In genomic region chr6:393391-394221, GRCh38 we compare ENCODE assay signal across 1 cellular context.
TF ChIP-seq lines count a peak whose summit lies in the region.

No MANE protein-coding gene starts in this region.

TF ChIP-seq in HepG2, 621 proteins besides CTCF, POLR2A, EP300 and RAD21 (continued from another document):
- TF ChIP-seq ZNF800 (CRISPR knock-in tag; IDR thresholded peaks at IDR 0.05), result peak; percentile 44; the same call in 1 of the 2 replicates
- TF ChIP-seq ZNF878 (CRISPR knock-in tag; IDR thresholded peaks at IDR 0.05), result no peak
- no peak for TF ChIP-seq ZNF296 (CRISPR knock-in tag; conservative IDR thresholded peaks at IDR 0.05)
- TF ChIP-seq ZNF7 (CRISPR knock-in tag; IDR thresholded peaks at IDR 0.05), result peak; percentile 67; the same call in 1 of the 2 replicates
